In genomic region chr3:33170531-33170930, GRCh38 we compare ENCODE assay signal across 21 cellular contexts. TPM values are rescaled to one million over a fixed set of nuclear protein-coding genes. Genes with fewer than 3 reads are reported as not detected.
"Had no signal": no experiment of that assay in that cellular context is flagged by ENCODE, and none has a peak within 500 bp of the region (broad histone marks: within the 10 kb centered on the region; RNA-seq: fewer than 3 reads in every experiment).

No MANE protein-coding gene starts in this region.

- DNase-seq: effector memory CD4-positive, alpha-beta T cell; heart left ventricle; hypothalamus; islet precursor cell; mammary epithelial cell; mucosa of descending colon; sigmoid colon; stimulated activated CD4-positive, alpha-beta T cell treated with anti-CD3 and anti-CD28 coated beads, Interleukin-2, amount 100 ng/mL, for 24 hours; stimulated activated CD4-positive, alpha-beta T cell treated with anti-CD3 and anti-CD28 coated beads, Interleukin-4, amount 100 ng/mL, for 4 hours; stimulated activated naive CD4-positive, alpha-beta T cell; thyroid gland; uterus had no signal

- ATAC-seq: esophagus mucosa; heart left ventricle; left lobe of liver; mucosa of descending colon; natural killer cell treated with Interleukin-12 subunit alpha and Interleukin-12 subunit beta and Interleukin-15 and Interleukin-18, amount 100 ng/mL, for 72 hours had no signal

- H2AFZ ChIP-seq: neural progenitor cell had no signal

- H3K4me2 ChIP-seq: neural progenitor cell had no signal

- H3K4me1 ChIP-seq: neural progenitor cell, upper lobe of left lung, uterus had no signal

- H3K4me3 ChIP-seq: heart left ventricle, mucosa of descending colon, neural progenitor cell, right atrium auricular region, sigmoid colon, skin epidermis, thyroid gland, upper lobe of left lung, uterus had no signal

- H3K27me3 ChIP-seq: heart left ventricle, neural progenitor cell, right atrium auricular region, sigmoid colon, thyroid gland, upper lobe of left lung, uterus had no signal

- H3K27ac ChIP-seq: heart left ventricle, neural progenitor cell, right atrium auricular region, sigmoid colon, skin epidermis, thyroid gland, upper lobe of left lung, uterus had no signal

- H3K36me3 ChIP-seq: heart left ventricle, neural progenitor cell, right atrium auricular region, sigmoid colon, thyroid gland, upper lobe of left lung, uterus had no signal

- FAIRE-seq: endometrium, frontal cortex had no signal

- H3K9ac ChIP-seq: neural progenitor cell had no signal

- H3K9me3 ChIP-seq: heart left ventricle, mucosa of descending colon, right atrium auricular region, sigmoid colon, thyroid gland, upper lobe of left lung, uterus had no signal

RNA-seq across cellular contexts. Expression of gene SUSD5, which starts 48.1 kb away (rescaled TPM):
- total RNA-seq: natural killer cell treated with Interleukin-12 subunit alpha and Interleukin-12 subunit beta and Interleukin-15 and Interleukin-18, amount 100 ng/mL, for 72 hours had no signal
